ENCODE assay signal across 8 cellular contexts in genomic region chr3:15646924-15647511, GRCh38. TPM values are rescaled to one million over a fixed set of nuclear protein-coding genes. Genes with fewer than 3 reads are reported as not detected.
A peak's percentile ranks its signal among the peaks of the same experiment; 100 is the strongest.
DNase-seq lines count a peak whose midpoint lies in the region; ATAC-seq and TF ChIP-seq lines count a peak whose summit lies in the region.

No MANE protein-coding gene starts in this region.

- H3K27me3 ChIP-seq in HUES64 (ENCODE audit: insufficient read depth, low read length) = no peaks in the 10 kb centered on the region
- H3K27me3 ChIP-seq in left lung = no peaks in the 10 kb centered on the region
- H3K27me3 ChIP-seq in vagina = no peaks in the 10 kb centered on the region

- peaks cover 2% of the 10 kb centered on the region in 2 donors for H3K9me3 Mint-ChIP-seq in activated T-cell treated with anti-CD3 and anti-CD28 coated beads, Interleukin-2, amount 50 U/mL, for 72 hours
- no peaks in the 10 kb centered on the region for H3K9me3 Mint-ChIP-seq in brain

- intact Hi-C loops in left lung (cut with DNase I) (no loop called here), vagina (cut with DNase I) (no loop called here)

- H3K9me3 ChIP-seq in HUES64 (ENCODE audit: insufficient read depth, low read depth, low read length) (no peaks in the 10 kb centered on the region), left lung (no peaks in the 10 kb centered on the region), vagina (no peaks in the 10 kb centered on the region)

- TF ChIP-seq POLR2A in vagina (IDR thresholded peaks at IDR 0.05) = no peak

- H3K4me1 ChIP-seq in HUES64 (ENCODE audit: insufficient read depth, low read length) = peaks cover 12% of the 10 kb centered on the region
- H3K4me1 ChIP-seq in left lung = peaks cover 14 to 27% of the 10 kb centered on the region in 2 donors
- H3K4me1 ChIP-seq in vagina = peaks cover 25% of the 10 kb centered on the region

- peaks cover 17% of the 10 kb centered on the region for H3K27me3 Mint-ChIP-seq in activated T-cell treated with anti-CD3 and anti-CD28 coated beads, Interleukin-2, amount 50 U/mL, for 72 hours (ENCODE audit: low read depth)
- peaks cover 4% of the 10 kb centered on the region for H3K27me3 Mint-ChIP-seq in brain

- no peak for DNase-seq in activated T-cell treated with anti-CD3 and anti-CD28 coated beads, Interleukin-2, amount 50 U/mL, for 72 hours
- DNase-seq in activated T-cell treated with anti-CD3 and anti-CD28 coated beads for 4 hours (no peak), left lung (peak in 1 of 2 donors; percentile 40), vagina (ENCODE audit: extremely low spot score in 2 of 2) (no peak), hippocampal formation (lab: John Stamatoyannopoulos, UW) (no peak)
- no peak for DNase-seq in stimulated activated naive CD4-positive, alpha-beta T cell (lab: John Stamatoyannopoulos, UW)

- TF ChIP-seq CTCF in brain (conservative IDR thresholded peaks at IDR 0.05) = no peak
- TF ChIP-seq CTCF in left lung (IDR thresholded peaks at IDR 0.05) = no peak
- TF ChIP-seq CTCF in vagina (IDR thresholded peaks at IDR 0.05) = no peak

- WGBS in HUES64 = 79% methylated on average over 13 of the region's 13 CpGs

- peaks cover 52% of the 10 kb centered on the region for H3K4me1 Mint-ChIP-seq in activated T-cell treated with anti-CD3 and anti-CD28 coated beads, Interleukin-2, amount 50 U/mL, for 72 hours (ENCODE audit: low read depth)
- peaks cover 51% of the 10 kb centered on the region for H3K4me1 Mint-ChIP-seq in brain

- H3K36me3 Mint-ChIP-seq in activated T-cell treated with anti-CD3 and anti-CD28 coated beads, Interleukin-2, amount 50 U/mL, for 72 hours (ENCODE audit: insufficient read depth in 2 of 2) = peaks cover 4 to 6% of the 10 kb centered on the region in 2 donors
- H3K36me3 Mint-ChIP-seq in brain = peaks cover 26% of the 10 kb centered on the region

- H3K9ac ChIP-seq in HUES64 (ENCODE audit: low read depth, low read length) = no peak overlapping the region

- H3K27ac ChIP-seq in HUES64 (ENCODE audit: low read depth, low read length) (peak overlapping the region; percentile 6; the same call in 1 of the 2 replicates), left lung (peak overlapping the region; percentile 51 to 57), vagina (peak overlapping the region; percentile 82)

- H3K4me3 Mint-ChIP-seq in activated T-cell treated with anti-CD3 and anti-CD28 coated beads, Interleukin-2, amount 50 U/mL, for 72 hours = peak overlapping the region; percentile 69 to 87
- H3K4me3 Mint-ChIP-seq in brain = peak overlapping the region in 4 of 5 experiments; percentile 4 to 62 (median 28)

- H3K4me3 ChIP-seq in HUES64 (ENCODE audit: low read length) (no peak overlapping the region), left lung (no peak overlapping the region), vagina (peak overlapping the region in 1 of 2 donors; percentile 8)

- H3K36me3 ChIP-seq in HUES64 (ENCODE audit: insufficient read depth, low read length) = 0 out of 2 replicates have a peak, but pooled peaks cover 9% of the 10 kb centered on the region
- no peaks in the 10 kb centered on the region for H3K36me3 ChIP-seq in left lung
- no peaks in the 10 kb centered on the region for H3K36me3 ChIP-seq in vagina

- peak overlapping the region; percentile 93 for H3K27ac Mint-ChIP-seq in activated T-cell treated with anti-CD3 and anti-CD28 coated beads, Interleukin-2, amount 50 U/mL, for 72 hours
- peak overlapping the region; percentile 56 to 92 (median 83) for H3K27ac Mint-ChIP-seq in brain

- ATAC-seq in activated T-cell treated with anti-CD3 and anti-CD28 coated beads, Interleukin-2, amount 50 U/mL, for 72 hours (replicated peaks in 1 of 2) = peak; percentile 52 to 58
- peak; percentile 81 for ATAC-seq in left lung

RNA-seq across cellular contexts. Expression of gene BTD, which starts 45.5 kb away (rescaled TPM):
- total RNA-seq in activated T-cell treated with anti-CD3 and anti-CD28 coated beads, Interleukin-2, amount 50 U/mL, for 72 hours = 10 to 100 TPM in 1 of 2 donors, 1 to 10 TPM in 1; 5.9 to 11.0 TPM
- 13.7 TPM for polyA plus RNA-seq in HUES64 (2013, experiment 1 of 2)
- 15.6 TPM for polyA plus RNA-seq in HUES64 (2013, experiment 2 of 2)
- 16.5 TPM for polyA plus RNA-seq in brain (ENCODE audit: insufficient read depth, low read depth, low replicate concordance)
- total RNA-seq in left lung = 10 to 100 TPM; 16.3 to 21.2 TPM
- 10.6 TPM for total RNA-seq in vagina

RNA-seq across cellular contexts. Expression of gene HACL1, which starts 45.6 kb away (rescaled TPM):
- 10 to 100 TPM; 25.2 to 25.9 TPM for total RNA-seq in activated T-cell treated with anti-CD3 and anti-CD28 coated beads, Interleukin-2, amount 50 U/mL, for 72 hours
- polyA plus RNA-seq in HUES64 (2013, experiment 1 of 2) = 32.0 TPM
- polyA plus RNA-seq in HUES64 (2013, experiment 2 of 2) = 33.8 TPM
- 10.7 TPM for polyA plus RNA-seq in brain (ENCODE audit: insufficient read depth, low read depth, low replicate concordance)
- 10 to 100 TPM; 15.5 to 15.6 TPM for total RNA-seq in left lung
- 8.1 TPM for total RNA-seq in vagina

Comparison
In these comparisons a context has a peak if more than half of its experiments do, and no peak if none do; other contexts are left out.
1. H3K27ac ChIP-seq: peak in every context shown above with its lines; median percentile 82 in vagina; 54 in left lung; 6 in HUES64.